ENCODE assay signal across 15 cellular contexts in the genomic region with DNA sequence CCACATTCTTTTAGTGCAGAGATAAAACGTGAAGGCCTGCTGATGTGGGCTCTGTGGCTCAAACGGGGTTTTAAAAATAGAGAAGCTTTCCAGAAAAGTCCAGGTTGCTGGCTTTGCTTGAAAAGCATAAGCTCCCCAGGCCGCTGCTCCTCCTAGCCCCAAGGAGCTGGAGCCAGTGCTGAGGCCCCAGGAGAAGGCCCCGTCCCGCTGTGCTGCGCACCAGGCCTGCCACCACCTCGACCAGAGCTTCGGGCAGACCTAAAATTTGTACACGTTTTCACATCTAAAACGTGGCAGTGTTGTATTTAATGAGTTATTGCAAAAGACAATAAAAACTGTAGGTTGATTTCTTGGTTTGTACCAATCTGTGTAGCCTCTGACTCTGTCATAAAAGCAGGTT. TPM values are rescaled to one million over a fixed set of nuclear protein-coding genes. Genes with fewer than 3 reads are reported as not detected.
DNase-seq lines count a peak whose midpoint lies in the region; ATAC-seq and TF ChIP-seq lines count a peak whose summit lies in the region.
"Had no signal": no experiment of that assay in that cellular context is flagged by ENCODE, and none has a peak within 500 bp of the region (broad histone marks: within the 10 kb centered on the region; RNA-seq: fewer than 3 reads in every experiment).

No MANE protein-coding gene starts in this region.

- H3K36me3 Mint-ChIP-seq in MCF 10A (ENCODE audit: insufficient read depth, unreplicated experiment): no peaks in the 10 kb centered on the region
- peaks cover 17% of the 10 kb centered on the region for H3K36me3 Mint-ChIP-seq in activated B cell treated with CpG ODN at 0.5 μM for 24 hours (ENCODE audit: low read depth)
- peaks cover 8% of the 10 kb centered on the region for H3K36me3 Mint-ChIP-seq in type B pancreatic cell

- no peaks in the 10 kb centered on the region for H3K9me3 ChIP-seq in mammary epithelial cell (replicated peaks; ENCODE audit: insufficient read depth, low read length)
- no peaks in the 10 kb centered on the region for H3K9me3 ChIP-seq in hepatocyte (ENCODE audit: low read depth)
- H3K9me3 ChIP-seq in stomach: no peaks in the 10 kb centered on the region
- H3K9me3 ChIP-seq: MG63 had no signal

- WGBS in mammary epithelial cell (ENCODE audit: low coverage, missing lambda C conversion rate): 50% methylated on average over 9 of the region's 10 CpGs
- 76% methylated on average over 10 of the region's 10 CpGs for whole genome bisulfite sequencing in hepatocyte (ENCODE audit: low lambda C conversion rate, missing lambda C conversion rate)
- 72 to 81% (median 79%) methylated on average over 10 of the region's 10 CpGs for WGBS in stomach, 5 donors

- peaks cover 36% of the 10 kb centered on the region for H3K4me1 ChIP-seq in mammary epithelial cell (ENCODE audit: insufficient read depth, low read length)
- peaks cover 21% of the 10 kb centered on the region for H3K4me1 ChIP-seq in hepatocyte (ENCODE audit: insufficient read depth)
- peaks cover 55 to 90% (median 69%) of the 10 kb centered on the region in 4 donors for H3K4me1 ChIP-seq in stomach

- no peak overlapping the region for H2AFZ ChIP-seq in mammary epithelial cell (ENCODE audit: low read depth, low read length)
- no peak overlapping the region for H2AFZ ChIP-seq in hepatocyte

- no peak for ATAC-seq in activated B cell treated with CpG ODN at 0.5 μM for 24 hours (ENCODE audit: low read depth)
- no peak for ATAC-seq in left lobe of liver
- ATAC-seq: activated CD4-positive, CD25-positive, alpha-beta regulatory T cell treated with anti-CD3 and anti-CD28 coated beads, Interleukin-2, amount 50 U/mL, for 24 hours had no signal

- H3K36me3 ChIP-seq in mammary epithelial cell (ENCODE audit: insufficient read depth, low read length) (no peaks in the 10 kb centered on the region), hepatocyte (replicated peaks; ENCODE audit: insufficient read depth, low read depth) (no peaks in the 10 kb centered on the region), stomach (peaks cover 0 to 13% (median 2%) of the 10 kb centered on the region in 4 donors)

- no peak overlapping the region for H3K9ac ChIP-seq in mammary epithelial cell (ENCODE audit: insufficient read depth, low read length)

- H3K4me3 ChIP-seq in mammary epithelial cell (replicated peaks in 1 of 3; ENCODE audit: insufficient read depth in 1 of 3, low read depth in 2 of 3, low read length in 3 of 3): no peak overlapping the region
- H3K4me3 ChIP-seq in hepatocyte: no peak overlapping the region
- H3K4me3 ChIP-seq in stomach: no peak overlapping the region
- H3K4me3 ChIP-seq: MG63 had no signal

- TF ChIP-seq POLR2A in stomach (IDR thresholded peaks at IDR 0.05): no peak

- no peaks in the 10 kb centered on the region for H4K20me1 ChIP-seq in mammary epithelial cell (ENCODE audit: insufficient read depth, low read length)
- peaks cover 8% of the 10 kb centered on the region for H4K20me1 ChIP-seq in hepatocyte (ENCODE audit: insufficient read depth, poor library complexity, severe bottlenecking)

- H3K9me3 Mint-ChIP-seq in MCF 10A (ENCODE audit: unreplicated experiment) (no peaks in the 10 kb centered on the region), activated B cell treated with CpG ODN at 0.5 μM for 24 hours (no peaks in the 10 kb centered on the region), type B pancreatic cell (no peaks in the 10 kb centered on the region)

- H3K27ac ChIP-seq in mammary epithelial cell (ENCODE audit: insufficient read depth, low read depth, low read length) (no peak overlapping the region), hepatocyte (peak overlapping the region; percentile 6), stomach (peak overlapping the region in 4 of 5 donors; percentile 26 to 65 (median 56))

- no peak for TF ChIP-seq CTCF in mammary epithelial cell (conservative IDR thresholded peaks at IDR 0.05 in 1 of 2, IDR thresholded peaks at IDR 0.05 in 1 of 2; ENCODE audit: extremely low read depth in 1 of 2, insufficient read depth in 1 of 2, low read depth in 1 of 2, low read length in 2 of 2)
- no peak for TF ChIP-seq CTCF in MCF 10A (IDR thresholded peaks at IDR 0.05; ENCODE audit: unreplicated experiment)
- TF ChIP-seq CTCF in activated B cell treated with CpG ODN at 0.5 μM for 24 hours (IDR thresholded peaks at IDR 0.05): no peak
- TF ChIP-seq CTCF in hepatocyte (IDR thresholded peaks at IDR 0.05; ENCODE audit: poor library complexity): no peak
- TF ChIP-seq CTCF in stomach (IDR thresholded peaks at IDR 0.05): no peak
- TF ChIP-seq CTCF in GM10266 (IDR thresholded peaks at IDR 0.05; ENCODE audit: control insufficient read depth, insufficient read depth, low read depth, missing control alignments): no peak
- no peak for TF ChIP-seq CTCF in type B pancreatic cell (conservative IDR thresholded peaks at IDR 0.05)

- in situ Hi-C loops in mammary epithelial cell (cut with MboI; ENCODE audit: low sequenced_read_pairs in 2 of 2): no loop called here

- intact Hi-C loops in mammary epithelial cell (cut with micrococcal nuclease) (no loop called here), MCF 10A (cut with micrococcal nuclease) (no loop called here), activated B cell treated with CpG ODN at 0.5 μM for 24 hours (cut with micrococcal nuclease) (no loop called here), stomach (cut with DNase I; ENCODE audit: low total_unique reads) (no loop called here)

- no peak overlapping the region for H3K27ac Mint-ChIP-seq in MCF 10A (ENCODE audit: low read depth, unreplicated experiment)
- H3K27ac Mint-ChIP-seq in activated B cell treated with CpG ODN at 0.5 μM for 24 hours: peak overlapping the region; percentile 65
- H3K27ac Mint-ChIP-seq in type B pancreatic cell: no peak overlapping the region

- H3K4me2 ChIP-seq in mammary epithelial cell (ENCODE audit: insufficient read depth, low read depth, low read length) (peak overlapping the region; percentile 6), hepatocyte (no peak overlapping the region)

- H3K79me2 ChIP-seq in mammary epithelial cell (ENCODE audit: insufficient read depth, low read length) (peaks cover 98% of the 10 kb centered on the region), hepatocyte (peaks cover 98% of the 10 kb centered on the region)

- BruUV-seq in mammary epithelial cell (replicated peaks; lab: Mats Ljungman, UMichigan) (no TSS peak), MCF 10A (replicated peaks; lab: Mats Ljungman, UMichigan) (no TSS peak)

- POLR2A ChIA-PET in MCF 10A (lab: Yijun Ruan, JAX): interaction anchor here (0.7 to 1.2 kb wide), 2 partner anchors 43 to 94 kb away, joined by 3 read pairs; no protein-coding TSS in a partner anchor
- POLR2A ChIA-PET in activated B cell treated with CpG ODN at 0.5 μM for 24 hours (lab: Charles Lee): interaction anchor here (0.5 to 1.7 kb wide), 4 partner anchors 42 to 448 kb away, joined by 3 to 6 read pairs (median 4); a partner anchor contains a TSS

- H3K27me3 ChIP-seq in mammary epithelial cell (ENCODE audit: insufficient read depth, low read length) (no peaks in the 10 kb centered on the region), hepatocyte (no peaks in the 10 kb centered on the region), stomach (no peaks in the 10 kb centered on the region)
- H3K27me3 ChIP-seq: MG63 had no signal

- DNase-seq in mammary epithelial cell: no peak
- no peak for DNase-seq in MCF 10A (ENCODE audit: unreplicated experiment)
- DNase-seq in activated B cell treated with CpG ODN at 0.5 μM for 24 hours: no peak
- DNase-seq in hepatocyte (ENCODE audit: low spot score): no peak
- DNase-seq in stomach: no peak
- no peak for DNase-seq in GM10266 (ENCODE audit: extremely low spot score)
- no peak for DNase-seq in left lobe of liver (ENCODE audit: low spot score)
- no peak for DNase-seq in type B pancreatic cell (ENCODE audit: extremely low spot score, unreplicated experiment)
- DNase-seq: amniotic stem cell; effector CD4-positive, alpha-beta T cell; GDM1; MG63; NCI-H524; SIG-M5 had no signal

- H3K4me3 Mint-ChIP-seq in MCF 10A (ENCODE audit: unreplicated experiment): no peak overlapping the region
- peak overlapping the region; percentile 16 for H3K4me3 Mint-ChIP-seq in activated B cell treated with CpG ODN at 0.5 μM for 24 hours
- H3K4me3 Mint-ChIP-seq in type B pancreatic cell: no peak overlapping the region

- no peaks in the 10 kb centered on the region for H3K9me2 ChIP-seq in hepatocyte (replicated peaks; ENCODE audit: insufficient read depth)

- no peak for TF ChIP-seq EP300 in stomach (IDR thresholded peaks at IDR 0.05)

- H3K27me3 Mint-ChIP-seq in MCF 10A (ENCODE audit: insufficient read depth, unreplicated experiment) (no peaks in the 10 kb centered on the region), activated B cell treated with CpG ODN at 0.5 μM for 24 hours (no peaks in the 10 kb centered on the region), type B pancreatic cell (no peaks in the 10 kb centered on the region)

- CTCF ChIA-PET in mammary epithelial cell (lab: Charles Lee; ENCODE audit: low non-redundant PET): interaction anchor here (0.6 kb wide), 1 partner anchor 902 kb away, joined by 3 read pairs; no protein-coding TSS in a partner anchor
- CTCF ChIA-PET in MCF 10A (lab: Yijun Ruan, JAX): interaction anchor here (0.8 kb wide), 1 partner anchor 25 kb away, joined by 3 read pairs; no protein-coding TSS in a partner anchor
- CTCF ChIA-PET in activated B cell treated with CpG ODN at 0.5 μM for 24 hours (lab: Charles Lee): no interaction called here

- dilution Hi-C loops in mammary epithelial cell (cut with HindIII; ENCODE audit: low sequenced_read_pairs): no loop called here

- H3K4me1 Mint-ChIP-seq in MCF 10A (ENCODE audit: insufficient read depth, unreplicated experiment) (peaks cover 7% of the 10 kb centered on the region), activated B cell treated with CpG ODN at 0.5 μM for 24 hours (peaks cover 38% of the 10 kb centered on the region), type B pancreatic cell (ENCODE audit: unreplicated experiment) (peaks cover 17% of the 10 kb centered on the region)

RNA-seq across cellular contexts. Expression of a gene that starts 42.0 kb away (rescaled TPM):
- total RNA-seq in mammary epithelial cell (10 to 100 TPM; 66.0 to 67.6 TPM), MCF 10A (2022) (25.8 and 31.4 TPM in 2 replicates), activated B cell treated with CpG ODN at 0.5 μM for 24 hours (60.7 and 79.6 TPM in 2 replicates), hepatocyte (35.3 and 52.9 TPM in 2 replicates), stomach (100 to 1,000 TPM in 1 of 5 donors, 10 to 100 TPM in 3, 1 to 10 TPM in 1; 3.2 to 106 (median 60.1) TPM), left lobe of liver (20.1 TPM), type B pancreatic cell (ENCODE audit: low replicate concordance) (42.3 and 74.9 TPM in 2 replicates)
- polyA plus RNA-seq in mammary epithelial cell (34.8 TPM), hepatocyte (70.8 and 71.4 TPM in 2 replicates), stomach (10 to 100 TPM; 17.0 to 39.5 (median 30.2) TPM)
- 53.9 TPM for polyA minus RNA-seq in mammary epithelial cell
